ENCODE assay signal across 29 cellular contexts in the genomic region with DNA sequence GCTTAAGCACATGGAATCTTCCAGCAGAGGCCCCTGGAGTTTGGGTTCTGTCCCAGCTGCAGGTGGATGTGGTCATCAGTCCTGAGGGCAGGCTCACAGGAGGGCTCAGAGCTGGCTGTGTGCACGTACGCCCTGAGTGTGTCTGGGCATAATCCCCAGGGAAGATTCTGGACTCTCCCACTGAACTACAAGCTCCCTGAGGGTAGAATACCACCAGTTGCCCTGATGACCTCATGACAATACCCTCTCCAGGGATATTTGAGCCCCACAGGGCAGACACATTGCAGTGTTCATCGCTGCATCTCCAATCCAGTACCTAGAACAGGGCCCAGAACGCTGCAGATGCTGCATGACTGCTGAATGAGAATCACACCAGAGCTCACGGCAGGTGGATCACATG.
"Had no signal": no experiment of that assay in that cellular context is flagged by ENCODE, and none has a peak within 500 bp of the region (broad histone marks: within the 10 kb centered on the region; RNA-seq: fewer than 3 reads in every experiment).

No MANE protein-coding gene starts in this region.

- H3K36me3 ChIP-seq: ovary, spleen, thoracic aorta, upper lobe of right lung, uterus had no signal

- H3K27ac ChIP-seq: ovary, parathyroid adenoma, psoas muscle, skin epidermis, spleen, thoracic aorta, thyroid gland, tibial nerve, upper lobe of right lung, uterus had no signal

- H3K36me3 Mint-ChIP-seq: naive thymus-derived CD4-positive, alpha-beta T cell; natural killer cell treated with Interleukin-12 subunit alpha and Interleukin-12 subunit beta and Interleukin-15 and Interleukin-18, amount 100 ng/mL, for 72 hours; stimulated activated memory B cell treated with anti-CD40 and anti-IgM and Interleukin-4, amounts not matched to agents 10 μg/mL and 1 μg/mL and 100 μg/mL, for 72 hours had no signal

- H3K9me3 Mint-ChIP-seq: natural killer cell treated with Interleukin-12 subunit alpha and Interleukin-12 subunit beta and Interleukin-15 and Interleukin-18, amount 100 ng/mL, for 72 hours; neural crest cell; stimulated activated memory B cell treated with anti-CD40 and anti-IgM and Interleukin-4, amounts not matched to agents 10 μg/mL and 1 μg/mL and 100 μg/mL, for 72 hours; stimulated activated naive CD8-positive, alpha-beta T cell treated with anti-CD3 and anti-CD28 coated beads, Interleukin-15, amount 100 ng/mL, for 72 hours; type B pancreatic cell had no signal

- H3K4me1 ChIP-seq: parathyroid adenoma, psoas muscle, spleen, thyroid gland, upper lobe of right lung, uterus had no signal

- H3K9me3 ChIP-seq: ovary, psoas muscle, spleen, thoracic aorta, thyroid gland, upper lobe of right lung, uterus had no signal

- H3K27me3 ChIP-seq: ovary, thyroid gland, tibial nerve, upper lobe of right lung, uterus had no signal

- H3K27me3 Mint-ChIP-seq: progenitor cell of endocrine pancreas, type B pancreatic cell had no signal

- H3K27ac Mint-ChIP-seq: naive thymus-derived CD4-positive, alpha-beta T cell; natural killer cell treated with Interleukin-12 subunit alpha and Interleukin-12 subunit beta and Interleukin-15 and Interleukin-18, amount 100 ng/mL, for 72 hours; nephron progenitor cell; progenitor cell of endocrine pancreas; stimulated activated memory B cell treated with anti-CD40 and anti-IgM and Interleukin-4, amounts not matched to agents 10 μg/mL and 1 μg/mL and 100 μg/mL, for 72 hours; stimulated activated naive CD8-positive, alpha-beta T cell treated with anti-CD3 and anti-CD28 coated beads, Interleukin-15, amount 100 ng/mL, for 72 hours; type B pancreatic cell had no signal

- H3K4me3 Mint-ChIP-seq: naive thymus-derived CD4-positive, alpha-beta T cell; natural killer cell treated with Interleukin-12 subunit alpha and Interleukin-12 subunit beta and Interleukin-15 and Interleukin-18, amount 100 ng/mL, for 72 hours; nephron progenitor cell; neural crest cell; stimulated activated memory B cell treated with anti-CD40 and anti-IgM and Interleukin-4, amounts not matched to agents 10 μg/mL and 1 μg/mL and 100 μg/mL, for 72 hours; stimulated activated naive CD8-positive, alpha-beta T cell treated with anti-CD3 and anti-CD28 coated beads, Interleukin-15, amount 100 ng/mL, for 72 hours; type B pancreatic cell had no signal

- ATAC-seq: naive thymus-derived CD4-positive, alpha-beta T cell; natural killer cell treated with Interleukin-12 subunit alpha and Interleukin-12 subunit beta and Interleukin-15 and Interleukin-18, amount 100 ng/mL, for 72 hours; psoas muscle; right cardiac atrium; sciatic nerve; stimulated activated memory B cell treated with anti-CD40 and anti-IgM and Interleukin-4, amounts not matched to agents 10 μg/mL and 1 μg/mL and 100 μg/mL, for 72 hours; stimulated activated naive CD8-positive, alpha-beta T cell treated with anti-CD3 and anti-CD28 coated beads, Interleukin-15, amount 100 ng/mL, for 72 hours; stimulated activated naive CD8-positive, alpha-beta T cell treated with anti-CD3 and anti-CD28 coated beads, Interleukin-15, Interleukin-2, amounts not matched to agents 100 U/mL and 50 U/mL, for 24 hours; upper lobe of right lung had no signal

- H2AFZ ChIP-seq: parathyroid adenoma had no signal

- H3K4me3 ChIP-seq: ovary, psoas muscle, skin epidermis, smooth muscle cell, spleen, thoracic aorta, thyroid gland, tibial nerve, upper lobe of right lung, uterus had no signal

- H3K79me2 ChIP-seq: parathyroid adenoma had no signal

- H3K9ac ChIP-seq: parathyroid adenoma had no signal

- H3K4me2 ChIP-seq: smooth muscle cell had no signal

- DNase-seq: naive thymus-derived CD4-positive, alpha-beta T cell; nephron progenitor cell; occipital lobe; ovary; right cardiac atrium; spleen; stimulated activated CD4-positive, alpha-beta T cell treated with anti-CD3 and anti-CD28 coated beads, Interleukin-12 subunit alpha, Interleukin-12 subunit beta, amount 100 ng/mL, for 4 hours; stimulated activated CD4-positive, alpha-beta T cell treated with anti-CD3 and anti-CD28 coated beads, Interleukin-1b, Interleukin-23, amount 100 ng/mL, for 48 hours; stimulated activated CD4-positive, alpha-beta T cell treated with anti-CD3 and anti-CD28 coated beads, Interleukin-4, amount 100 ng/mL, for 1 hour; stimulated activated CD4-positive, alpha-beta T cell treated with anti-CD3 and anti-CD28 coated beads, Interleukin-4, amount 100 ng/mL, for 4 hours; stimulated activated CD8-positive, alpha-beta memory T cell treated with anti-CD3 and anti-CD28 coated beads, Interleukin-4, amount 100 ng/mL, for 48 hours; stimulated activated naive CD4-positive, alpha-beta T cell; stimulated activated naive CD8-positive, alpha-beta T cell treated with anti-CD3 and anti-CD28 coated beads, Interleukin-15, amount 100 ng/mL, for 72 hours; stimulated activated naive CD8-positive, alpha-beta T cell treated with anti-CD3 and anti-CD28 coated beads, Interleukin-15, Interleukin-2, amounts not matched to agents 100 U/mL and 50 U/mL, for 24 hours; thyroid gland; upper lobe of right lung; uterus had no signal
